8 cellular contexts compared by ENCODE assay signal in genomic region chr1:205061665-205062069, GRCh38. TPM values are rescaled to one million over a fixed set of nuclear protein-coding genes. Genes with fewer than 3 reads are reported as not detected.
DNase-seq lines count a peak whose midpoint lies in the region; ATAC-seq and TF ChIP-seq lines count a peak whose summit lies in the region.

No MANE protein-coding gene starts in this region.

- no peak for ATAC-seq in HG02678 (IDR thresholded peaks at IDR 0.05; ENCODE audit: unreplicated experiment)

- H3K36me3 ChIP-seq in A673 (ENCODE audit: insufficient read depth, low read length, poor library complexity, severe bottlenecking) = no peaks in the 10 kb centered on the region

- H3K27ac ChIP-seq in A673 (ENCODE audit: low read depth, low read length, poor library complexity, severe bottlenecking) = no peak overlapping the region

- H3K27me3 ChIP-seq in A673 (replicated peaks; ENCODE audit: insufficient read depth, low read depth, low read length, poor library complexity) = no peaks in the 10 kb centered on the region

- CTCF ChIA-PET in A673 (lab: Charles Lee) = interaction anchor here (0.5 to 2.9 kb wide), 21 partner anchors 9 to 1750 kb away, joined by 3 to 58 read pairs (median 5); no protein-coding TSS in a partner anchor

- POLR2A ChIA-PET in A673 (lab: Charles Lee; ENCODE audit: low non-redundant PET) = no interaction called here

- TF ChIP-seq CTCF in A673 (conservative IDR thresholded peaks at IDR 0.05; ENCODE audit: low read depth, low read length) (peak; percentile 96), GM20000 (IDR thresholded peaks at IDR 0.05; ENCODE audit: extremely low read depth, missing control alignments) (peak; percentile 81)

- H3K9me3 ChIP-seq in A673 (ENCODE audit: low read depth, low read length, poor library complexity, severe bottlenecking) = no peaks in the 10 kb centered on the region

- DNase-seq in A673 (ENCODE audit: low spot score) (peak; percentile 87), GM20000 (ENCODE audit: low spot score) (peak; percentile 82), NCI-H2227 (lab: John Stamatoyannopoulos, UW; ENCODE audit: unreplicated experiment) (peak; percentile 92), cerebellar cortex (ENCODE audit: low spot score) (peak; percentile 98), kidney glomerular epithelial cell (lab: John Stamatoyannopoulos, UW) (peak; percentile 51)
- DNase-seq in activated CD4-positive, alpha-beta T cell treated with anti-CD3 and anti-CD28 coated beads for 1 hour = peak; percentile 38
- peak; percentile 41 for DNase-seq in stimulated activated CD4-positive, alpha-beta T cell treated with anti-CD3 and anti-CD28 coated beads, Interleukin-2, amount 100 ng/mL, for 4 hours (ENCODE audit: low read depth)

- intact Hi-C loops in A673 (cut with micrococcal nuclease; ENCODE audit: unreplicated experiment) = loop anchor here (1.0 to 5.0 kb wide), 2 partner anchors 72 to 196 kb away; no protein-coding TSS in a partner anchor

- H3K4me3 ChIP-seq in A673 (ENCODE audit: low read depth, low read length, poor library complexity, severe bottlenecking) = no peak overlapping the region

- no TSS peak for BruUV-seq in A673 (replicated peaks; lab: Mats Ljungman, UMichigan)

- no peaks in the 10 kb centered on the region for H3K4me1 ChIP-seq in A673 (ENCODE audit: insufficient read depth, low read length, poor library complexity, severe bottlenecking)

RNA-seq across cellular contexts. Expression of gene CNTN2, which starts 18.7 kb away (rescaled TPM):
- total RNA-seq in A673 (2021) = not detected in 2 replicates

RNA-seq across cellular contexts. Expression of gene TMEM81, which starts 22.6 kb away (rescaled TPM):
- total RNA-seq in A673 (2021) = 5.4 and 5.9 TPM in 2 replicates

Comparison
In these comparisons a context has a peak if more than half of its experiments do, and no peak if none do; other contexts are left out.
1. DNase-seq: peak in every context shown above with its lines; median percentile 98 in cerebellar cortex; 92 in NCI-H2227; 87 in A673; 82 in GM20000; 51 in kidney glomerular epithelial cell; 41 in stimulated activated CD4-positive, alpha-beta T cell treated with anti-CD3 and anti-CD28 coated beads, Interleukin-2, amount 100 ng/mL, for 4 hours; 38 in activated CD4-positive, alpha-beta T cell treated with anti-CD3 and anti-CD28 coated beads for 1 hour.